Comparison of ENCODE assay signal across 8 cellular contexts in genomic region chr2:227717687-227718567, GRCh38. TPM values are rescaled to one million over a fixed set of nuclear protein-coding genes. Genes with fewer than 3 reads are reported as not detected.
DNase-seq lines count a peak whose midpoint lies in the region; ATAC-seq and TF ChIP-seq lines count a peak whose summit lies in the region.

Gene SLC19A3, minus strand, starts transcription at chr2:227718028. Its CDS starts 15,710 bp downstream, at chr2:227702318.

- H3K4me1 ChIP-seq in heart right ventricle (peaks cover 0 to 16% (median 11%) of the 10 kb centered on the region in 9 donors), osteoblast (ENCODE audit: insufficient read depth, low read length) (peaks cover 4% of the 10 kb centered on the region)

- H3K36me3 ChIP-seq in heart right ventricle (no peaks in the 10 kb centered on the region), osteoblast (ENCODE audit: insufficient read depth, low read length) (no peaks in the 10 kb centered on the region)

- WGBS in heart right ventricle, 2 donors = 4 to 6% methylated on average over 35 of the region's 35 CpGs

- H3K27me3 ChIP-seq in heart right ventricle = peaks cover 0 to 18% (median 7%) of the 10 kb centered on the region in 7 donors
- H3K27me3 ChIP-seq in osteoblast (ENCODE audit: insufficient read depth, low read length) = peaks cover 11% of the 10 kb centered on the region

- TF ChIP-seq CTCF in HFF-Myc (IDR thresholded peaks at IDR 0.05; ENCODE audit: low read depth, low read length, missing control alignments) = no peak
- no peak for TF ChIP-seq CTCF in heart right ventricle (IDR thresholded peaks at IDR 0.05)
- no peak for TF ChIP-seq CTCF in osteoblast (IDR thresholded peaks at IDR 0.05; ENCODE audit: extremely low read depth, low read depth, low read length)

- DNase-seq in AG08395 (ENCODE audit: low spot score) (peak; percentile 59), HFF-Myc (ENCODE audit: extremely low read depth, low read depth) (peak; percentile 4), amygdala (lab: John Stamatoyannopoulos, UW) (peak; percentile 9 to 87 (median 65)), heart right ventricle (peak; percentile 81 to 83), osteoblast (ENCODE audit: insufficient read length, low spot score, missing footprints) (peak; percentile 90), KBM-7 (no peak)
- no peak for DNase-seq in activated CD4-positive, CD25-positive, alpha-beta regulatory T cell (lab: John Stamatoyannopoulos, UW)

- in situ Hi-C loops in KBM-7 (cut with MboI; ENCODE audit: low pct_unique_long_range_greater_than_20kb, low sequenced_read_pairs) = no loop called here

- H2AFZ ChIP-seq in osteoblast (ENCODE audit: low read length) = peak within 1 kb of the TSS; percentile 88

- H3K27ac ChIP-seq in heart right ventricle (peak within 1 kb of the TSS in 3 of 10 donors; percentile 19 to 68 (median 36)), osteoblast (ENCODE audit: low read depth, low read length) (no peak within 1 kb of the TSS)

- H4K20me1 ChIP-seq in osteoblast (ENCODE audit: insufficient read depth, low read length) = no peaks in the 10 kb centered on the region

- peak within 1 kb of the TSS; percentile 28 for H3K4me3 ChIP-seq in HFF-Myc (replicated peaks; ENCODE audit: low read depth, low read length)
- H3K4me3 ChIP-seq in heart right ventricle = peak within 1 kb of the TSS in 9 of 10 donors; percentile 5 to 53 (median 46)
- H3K4me3 ChIP-seq in osteoblast (ENCODE audit: insufficient read depth, low read length) = peak within 1 kb of the TSS; percentile 71

- H3K9me3 ChIP-seq in heart right ventricle = no peaks in the 10 kb centered on the region
- H3K9me3 ChIP-seq in osteoblast (ENCODE audit: low read depth, low read length) = no peaks in the 10 kb centered on the region

- intact Hi-C loops in heart right ventricle (cut with DNase I) = no loop called here

- peak; percentile 86 to 97 (median 92) for ATAC-seq in heart right ventricle
- ATAC-seq in GM18498 (IDR thresholded peaks at IDR 0.05; ENCODE audit: unreplicated experiment) = no peak

- H3K4me2 ChIP-seq in osteoblast (ENCODE audit: insufficient read depth, low read length) = peak within 1 kb of the TSS; percentile 91

- H3K79me2 ChIP-seq in osteoblast (ENCODE audit: insufficient read depth, low read length) = no peaks in the 10 kb centered on the region

RNA-seq across cellular contexts. Expression of gene SLC19A3, which starts in this region (rescaled TPM):
- total RNA-seq in heart right ventricle (1 to 10 TPM in 4 of 10 donors, under 1 TPM in 6; 0.13 to 4.5 (median 0.74) TPM), osteoblast (0.29 and 0.36 TPM in 2 replicates)
- polyA plus RNA-seq in heart right ventricle = 1 to 10 TPM in 1 of 2 donors, under 1 TPM in 1; 0.81 to 2.3 TPM

Comparison
In these comparisons a context has a peak if more than half of its experiments do, and no peak if none do; other contexts are left out.
1. Peak in DNase-seq, H3K4me3 ChIP-seq and H3K4me2 ChIP-seq in osteoblast; RNA of the gene not detected or under 1 TPM.
2. DNase-seq: peak in AG08395 (single experiment), HFF-Myc (single experiment), amygdala (56 of 56) and heart right ventricle (2 of 2); none in activated CD4-positive, CD25-positive, alpha-beta regulatory T cell (0 of 4) and KBM-7 (single experiment).
3. Peak in every context shown above with its lines, with median percentiles within 50 percentile points of each other: H3K4me3 ChIP-seq.